In genomic region chr7:2425749-2426148, GRCh38 we compare ENCODE assay signal across 1 cellular context.
TF ChIP-seq lines count a peak whose summit lies in the region.

No MANE protein-coding gene starts in this region.

TF ChIP-seq in HepG2, 621 proteins besides CTCF, POLR2A, EP300 and RAD21:
- TF ChIP-seq HIC2 (CRISPR knock-in tag; IDR thresholded peaks at IDR 0.05; ENCODE audit: low read depth) (no peak), TEAD3 (CRISPR knock-in tag; optimal IDR thresholded peaks at IDR 0.05; ENCODE audit: borderline replicate concordance) (no peak), ZNF441 (CRISPR knock-in tag; IDR thresholded peaks at IDR 0.05; ENCODE audit: borderline replicate concordance) (no peak), ZNF121 (CRISPR knock-in tag; IDR thresholded peaks at IDR 0.05) (no peak), ZNF451 (CRISPR knock-in tag; IDR thresholded peaks at IDR 0.05) (no peak), SP4 (CRISPR knock-in tag; IDR thresholded peaks at IDR 0.05) (no peak), ZNF614 (CRISPR knock-in tag; IDR thresholded peaks at IDR 0.05; ENCODE audit: borderline replicate concordance) (no peak), DNMT3B (CRISPR knock-in tag; conservative IDR thresholded peaks at IDR 0.05) (no peak), SMARCE1 (IDR thresholded peaks at IDR 0.05; ENCODE audit: borderline replicate concordance) (no peak), ZNF609 (CRISPR knock-in tag; IDR thresholded peaks at IDR 0.05; ENCODE audit: borderline replicate concordance) (no peak), DR1 (CRISPR knock-in tag; IDR thresholded peaks at IDR 0.05) (no peak), MTA3 (CRISPR knock-in tag; IDR thresholded peaks at IDR 0.05) (no peak), BCL6 (CRISPR knock-in tag; IDR thresholded peaks at IDR 0.05) (no peak), CBX5 (CRISPR knock-in tag; IDR thresholded peaks at IDR 0.05; ENCODE audit: borderline replicate concordance) (no peak), POGZ (CRISPR knock-in tag; IDR thresholded peaks at IDR 0.05) (no peak), SIN3A (IDR thresholded peaks at IDR 0.05; ENCODE audit: borderline replicate concordance, low read depth, low read length) (no peak), ZNF235 (CRISPR knock-in tag; IDR thresholded peaks at IDR 0.05; ENCODE audit: borderline replicate concordance) (no peak), TFDP1 (CRISPR knock-in tag; IDR thresholded peaks at IDR 0.05; ENCODE audit: borderline replicate concordance) (no peak), TEF (CRISPR knock-in tag; IDR thresholded peaks at IDR 0.05) (no peak), ZBTB10 (CRISPR knock-in tag; IDR thresholded peaks at IDR 0.05; ENCODE audit: borderline replicate concordance) (no peak)
